In genomic region chr1:233391338-233391737, GRCh38 we compare ENCODE assay signal across 31 cellular contexts.
"Had no signal": no experiment of that assay in that cellular context is flagged by ENCODE, and none has a peak within 500 bp of the region (broad histone marks: within the 10 kb centered on the region; RNA-seq: fewer than 3 reads in every experiment).

No MANE protein-coding gene starts in this region.

- H3K9ac ChIP-seq: KMS-11 had no signal

- ATAC-seq: activated CD8-positive, alpha-beta T cell treated with anti-CD3 and anti-CD28 coated beads for 36 hours; activated T-cell treated with anti-CD3 and anti-CD28 coated beads, Interleukin-2, amount 50 U/mL, for 72 hours; Panc1; Right ventricle myocardium inferior; T-cell had no signal

- H3K27me3 ChIP-seq: adrenal gland had no signal

- H3K36me3 ChIP-seq: adrenal gland, breast epithelium, MG63 had no signal

- H3K4me1 ChIP-seq: adrenal gland, breast epithelium had no signal

- H3K27ac ChIP-seq: adrenal gland, breast epithelium, KMS-11, SK-N-MC had no signal

- H3K4me3 ChIP-seq: adrenal gland, breast epithelium, MG63, SK-N-MC had no signal

- FAIRE-seq: TTC549 had no signal

- H3K9me3 ChIP-seq: adrenal gland, breast epithelium, MG63 had no signal

- DNase-seq: activated CD4-positive, CD25-positive, alpha-beta regulatory T cell; activated CD8-positive, alpha-beta memory T cell treated with anti-CD3 and anti-CD28 coated beads, Interleukin-2, amount 50 U/mL, for 4 hours; activated CD8-positive, alpha-beta T cell treated with anti-CD3 and anti-CD28 coated beads for 36 hours; activated naive CD4-positive, alpha-beta T cell treated with anti-CD3 and anti-CD28 coated beads, Interleukin-2, amount 50 U/mL, for 16 hours; activated naive CD8-positive, alpha-beta T cell treated with anti-CD3 and anti-CD28 coated beads, Interleukin-2, amount 10 ng/mL, durations not matched to agents 7 days and 5 days; activated T-cell treated with anti-CD3 and anti-CD28 coated beads, Interleukin-2, amount 50 U/mL, for 72 hours; adrenal gland; aorta; caudate nucleus; MG63; MV-4-11; NCI-H1092 treated with DMSO at 0.1 percent for 48 hours; NCI-H1417 treated with DMSO at 0.1 percent for 48 hours; NCI-H1694; NCI-H2029; NCI-H2107; NCI-H2171 treated with DMSO at 0.1 percent for 48 hours; NCI-H226; NCI-H526; NCI-H82; OCI-M1; RPMI8226; T-cell; T-helper 2 cell; T1000 had no signal

- H3K4me2 ChIP-seq: KMS-11 had no signal
